ENCODE assay signal across 27 cellular contexts in genomic region chr11:34994859-34995258, GRCh38.
"Had no signal": no experiment of that assay in that cellular context is flagged by ENCODE, and none has a peak within 500 bp of the region (broad histone marks: within the 10 kb centered on the region; RNA-seq: fewer than 3 reads in every experiment).

No MANE protein-coding gene starts in this region.

- H3K9me3 Mint-ChIP-seq: natural killer cell; nephron; stimulated activated effector memory CD8-positive, alpha-beta T cell treated with anti-CD3 and anti-CD28 coated beads, Interleukin-12 subunit alpha, Interleukin-12 subunit beta, amount 100 ng/mL, for 72 hours; stimulated activated naive B cell treated with anti-CD40 and anti-IgM and Interleukin-4, amounts not matched to agents 10 μg/mL and 1 μg/mL and 100 μg/mL, for 72 hours; stimulated activated naive CD8-positive, alpha-beta T cell treated with anti-CD3 and anti-CD28 coated beads, Interleukin-15, Interleukin-2, amounts not matched to agents 100 ng/mL and 50 ng/mL, for 24 hours had no signal

- H2AFZ ChIP-seq: parathyroid adenoma had no signal

- H3K27me3 ChIP-seq: ovary, right lobe of liver, sigmoid colon, stomach, thyroid gland, tibial nerve, upper lobe of left lung, vagina had no signal

- H3K36me3 ChIP-seq: ovary, thyroid gland, upper lobe of left lung had no signal

- H3K27ac ChIP-seq: ovary, parathyroid adenoma, psoas muscle, right lobe of liver, sigmoid colon, stomach, thoracic aorta, thyroid gland, tibial nerve, upper lobe of left lung, vagina had no signal

- H3K27me3 Mint-ChIP-seq: progenitor cell of endocrine pancreas; stimulated activated naive B cell treated with anti-CD40 and anti-IgM and Interleukin-4, amounts not matched to agents 10 μg/mL and 1 μg/mL and 100 μg/mL, for 72 hours; stimulated activated naive CD8-positive, alpha-beta T cell treated with anti-CD3 and anti-CD28 coated beads, Interleukin-15, Interleukin-2, amounts not matched to agents 100 ng/mL and 50 ng/mL, for 24 hours had no signal

- H3K9ac ChIP-seq: parathyroid adenoma had no signal

- ATAC-seq: natural killer cell; psoas muscle; right cardiac atrium; right lobe of liver; stimulated activated effector memory CD8-positive, alpha-beta T cell treated with anti-CD3 and anti-CD28 coated beads, Interleukin-12 subunit alpha, Interleukin-12 subunit beta, amount 100 ng/mL, for 72 hours; stimulated activated naive B cell treated with anti-CD40 and anti-IgM and Interleukin-4, amounts not matched to agents 10 μg/mL and 1 μg/mL and 100 μg/mL, for 72 hours had no signal

- H3K27ac Mint-ChIP-seq: natural killer cell; nephron; progenitor cell of endocrine pancreas; stimulated activated effector memory CD8-positive, alpha-beta T cell treated with anti-CD3 and anti-CD28 coated beads, Interleukin-12 subunit alpha, Interleukin-12 subunit beta, amount 100 ng/mL, for 72 hours; stimulated activated naive B cell treated with anti-CD40 and anti-IgM and Interleukin-4, amounts not matched to agents 10 μg/mL and 1 μg/mL and 100 μg/mL, for 72 hours; stimulated activated naive CD8-positive, alpha-beta T cell treated with anti-CD3 and anti-CD28 coated beads, Interleukin-15, Interleukin-2, amounts not matched to agents 100 ng/mL and 50 ng/mL, for 24 hours had no signal

- H3K4me3 Mint-ChIP-seq: natural killer cell; nephron; stimulated activated effector memory CD8-positive, alpha-beta T cell treated with anti-CD3 and anti-CD28 coated beads, Interleukin-12 subunit alpha, Interleukin-12 subunit beta, amount 100 ng/mL, for 72 hours; stimulated activated naive B cell treated with anti-CD40 and anti-IgM and Interleukin-4, amounts not matched to agents 10 μg/mL and 1 μg/mL and 100 μg/mL, for 72 hours; stimulated activated naive CD8-positive, alpha-beta T cell treated with anti-CD3 and anti-CD28 coated beads, Interleukin-15, Interleukin-2, amounts not matched to agents 100 ng/mL and 50 ng/mL, for 24 hours had no signal

- H3K4me3 ChIP-seq: ovary, psoas muscle, right lobe of liver, sigmoid colon, stomach, thoracic aorta, thyroid gland, tibial nerve, upper lobe of left lung, vagina had no signal

- DNase-seq: natural killer cell; occipital lobe; ovary; posterior cingulate gyrus; psoas muscle; right cardiac atrium; right lobe of liver; sigmoid colon; small intestine; stimulated activated CD4-positive, alpha-beta T cell treated with anti-CD3 and anti-CD28 coated beads, Interleukin-15, amount 100 ng/mL, for 24 hours; stimulated activated CD4-positive, alpha-beta T cell treated with anti-CD3 and anti-CD28 coated beads, Interleukin-2, amount 100 ng/mL, for 24 hours; stimulated activated CD4-positive, alpha-beta T cell treated with anti-CD3 and anti-CD28 coated beads, Interleukin-2, amount 100 ng/mL, for 48 hours; stimulated activated CD4-positive, alpha-beta T cell treated with anti-CD3 and anti-CD28 coated beads, Interleukin-4, amount 100 ng/mL, for 24 hours; stimulated activated naive B cell treated with anti-CD40 and anti-IgM and Interleukin-4, amounts not matched to agents 10 μg/mL and 1 μg/mL and 100 μg/mL, for 72 hours; stimulated activated naive CD4-positive, alpha-beta T cell treated with Interleukin-2 at 50 U/mL for 16 hours; stomach; thyroid gland; trophoblast cell had no signal

- H3K9me3 ChIP-seq: ovary, psoas muscle, right lobe of liver, sigmoid colon, stomach, thoracic aorta, thyroid gland, tibial nerve, upper lobe of left lung, vagina had no signal

- H3K79me2 ChIP-seq: parathyroid adenoma had no signal

- H3K4me1 ChIP-seq: psoas muscle, right lobe of liver, thyroid gland, tibial nerve had no signal

- H3K36me3 Mint-ChIP-seq: natural killer cell; stimulated activated effector memory CD8-positive, alpha-beta T cell treated with anti-CD3 and anti-CD28 coated beads, Interleukin-12 subunit alpha, Interleukin-12 subunit beta, amount 100 ng/mL, for 72 hours had no signal
